Comparison of ENCODE assay signal across 10 cellular contexts in the genomic region with DNA sequence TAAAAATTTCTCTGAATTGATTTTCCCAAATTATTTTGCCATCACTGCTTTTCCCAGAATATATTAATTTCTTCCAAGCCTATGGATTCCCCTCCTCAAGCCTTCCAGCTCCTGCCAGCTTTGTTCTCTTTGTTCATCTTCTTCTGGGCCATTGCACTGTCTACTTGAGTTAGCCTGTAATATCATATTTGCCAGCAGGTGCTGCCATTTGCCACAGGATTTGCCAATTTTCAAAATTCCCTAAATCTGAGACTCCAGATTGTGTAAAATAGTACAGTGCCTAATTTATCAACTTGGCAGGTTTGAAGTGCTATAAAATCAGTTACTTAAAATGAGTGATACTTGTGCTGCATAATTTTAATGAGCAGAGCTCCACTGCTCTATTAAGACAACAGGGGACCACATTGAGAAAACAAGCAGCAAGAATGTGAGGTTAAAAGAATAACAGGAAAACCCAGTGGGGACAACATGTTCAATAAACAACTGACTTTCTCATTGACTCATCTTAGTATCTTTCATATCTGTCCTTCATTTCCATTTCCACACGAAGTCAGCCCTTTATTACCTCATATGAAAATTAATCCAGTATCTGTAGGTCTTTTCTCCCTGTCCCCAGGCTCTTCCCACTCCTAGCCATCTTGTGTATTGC.
A peak's percentile ranks its signal among the peaks of the same experiment; 100 is the strongest.
DNase-seq lines count a peak whose midpoint lies in the region; TF ChIP-seq lines count a peak whose summit lies in the region.
"Had no signal": no experiment of that assay in that cellular context is flagged by ENCODE, and none has a peak within 500 bp of the region (broad histone marks: within the 10 kb centered on the region; RNA-seq: fewer than 3 reads in every experiment).

No MANE protein-coding gene starts in this region.

- TF ChIP-seq CTCF in Caco-2 (IDR thresholded peaks at IDR 0.05; ENCODE audit: insufficient read depth in 1 of 2, low read depth in 1 of 2, low read length in 1 of 2, severe bottlenecking in 1 of 2, unreplicated experiment in 1 of 2) (peak; percentile 35 to 43), astrocyte of the cerebellum (IDR thresholded peaks at IDR 0.05; ENCODE audit: low read depth, low read length, missing control alignments) (peak; percentile 44), liver (IDR thresholded peaks at IDR 0.05; ENCODE audit: low read depth, low read length, missing input control) (peak; percentile 81)

- no peaks in the 10 kb centered on the region for H3K9me3 Mint-ChIP-seq in Caco-2 (ENCODE audit: unreplicated experiment)
- H3K9me3 Mint-ChIP-seq: central memory CD8-positive, alpha-beta T cell had no signal

- H3K36me3 ChIP-seq in Caco-2 (ENCODE audit: control insufficient read depth, insufficient read depth, low read length), result no peaks in the 10 kb centered on the region
- H3K36me3 ChIP-seq in liver (ENCODE audit: control insufficient read depth in 4 of 4, insufficient read depth in 3 of 4, low read depth in 1 of 4, low read length in 3 of 4), result no peaks in the 10 kb centered on the region

- CTCF ChIA-PET in Caco-2 (lab: Charles Lee), result no interaction called here

- peak; percentile 47 for TF ChIP-seq RAD21 in Ishikawa (IDR thresholded peaks at IDR 0.05; ENCODE audit: low read depth)
- TF ChIP-seq RAD21 in liver (IDR thresholded peaks at IDR 0.05), result peak; percentile 90 to 93

- H3K4me3 ChIP-seq in Caco-2 (ENCODE audit: low read depth, low read length) (no peak overlapping the region), astrocyte of the cerebellum (ENCODE audit: low read depth, low read length) (no peak overlapping the region), liver (ENCODE audit: low read depth in 1 of 3, low read length in 3 of 3) (no peak overlapping the region)

- in situ Hi-C loops in astrocyte of the cerebellum (cut with HindIII; ENCODE audit: low sequenced_read_pairs), result no loop called here

- H3K9me3 ChIP-seq in Caco-2 (no peaks in the 10 kb centered on the region), liver (ENCODE audit: control insufficient read depth in 4 of 4, low read length in 3 of 4) (no peaks in the 10 kb centered on the region)

- no peaks in the 10 kb centered on the region for H3K27me3 Mint-ChIP-seq in Caco-2 (ENCODE audit: insufficient read depth, unreplicated experiment)
- H3K27me3 Mint-ChIP-seq: central memory CD8-positive, alpha-beta T cell; T-helper 17 cell had no signal

- WGBS in liver, result 37% methylated on average over 1 of the region's 1 CpG

- no peak overlapping the region for H3K4me3 Mint-ChIP-seq in Caco-2 (ENCODE audit: unreplicated experiment)
- H3K4me3 Mint-ChIP-seq: central memory CD8-positive, alpha-beta T cell; T-helper 17 cell had no signal

- H3K36me3 Mint-ChIP-seq in Caco-2 (ENCODE audit: insufficient read depth, unreplicated experiment), result no peaks in the 10 kb centered on the region

- BruUV-seq in Caco-2 (replicated peaks; lab: Mats Ljungman, UMichigan), result no TSS peak

- TF ChIP-seq EP300 in Ishikawa (IDR thresholded peaks at IDR 0.05; ENCODE audit: borderline replicate concordance), result no peak

- H3K4me1 ChIP-seq in Caco-2 (no peaks in the 10 kb centered on the region), liver (ENCODE audit: control insufficient read depth in 4 of 4, insufficient read depth in 4 of 4, low read length in 3 of 4) (peaks cover 0 to 27% (median 11%) of the 10 kb centered on the region in 4 donors)

- POLR2A ChIA-PET in Caco-2 (lab: Charles Lee), result no interaction called here

- H3K27ac Mint-ChIP-seq in Caco-2 (ENCODE audit: unreplicated experiment), result no peak overlapping the region
- H3K27ac Mint-ChIP-seq: T-helper 17 cell had no signal

- DNase-seq in Caco-2 (peak in 1 of 2 experiments; percentile 4), astrocyte of the cerebellum (ENCODE audit: low read depth) (no peak), inferior parietal cortex (ENCODE audit: extremely low spot score) (no peak), middle frontal gyrus (ENCODE audit: extremely low spot score, low spot score) (no peak), OCI-M2 (lab: John Stamatoyannopoulos, UW; ENCODE audit: unreplicated experiment) (no peak)
- no peak for DNase-seq in activated CD4-positive, alpha-beta T cell treated with anti-CD3 and anti-CD28 coated beads, Interleukin-2, amount 50 U/mL, for 1 hour
- DNase-seq: T-helper 17 cell had no signal

- H3K27me3 ChIP-seq in Caco-2 (replicated peaks; ENCODE audit: control insufficient read depth, insufficient read depth, low read length) (no peaks in the 10 kb centered on the region), liver (ENCODE audit: control insufficient read depth in 4 of 4, insufficient read depth in 4 of 4, low read length in 3 of 4) (no peaks in the 10 kb centered on the region)

- no peak overlapping the region for H3K9ac ChIP-seq in liver (ENCODE audit: low read depth in 1 of 2, low read length in 2 of 2)

- intact Hi-C loops in Caco-2 (cut with micrococcal nuclease; ENCODE audit: unreplicated experiment), result loop anchor here (10.0 kb wide), 1 partner anchor 263 kb away; no protein-coding TSS in a partner anchor

- H3K27ac ChIP-seq in liver (ENCODE audit: low read depth in 1 of 2, low read length in 2 of 2), result no peak overlapping the region

- H3K4me1 Mint-ChIP-seq in Caco-2 (ENCODE audit: low read depth, unreplicated experiment), result no peaks in the 10 kb centered on the region
- H3K4me1 Mint-ChIP-seq: central memory CD8-positive, alpha-beta T cell had no signal

TF ChIP-seq in Ishikawa, 13 proteins besides CTCF, POLR2A, EP300 and RAD21 (continues in another document):
- no peak for TF ChIP-seq TCF12 (IDR thresholded peaks at IDR 0.05; ENCODE audit: low read depth)
- TF ChIP-seq TEAD4 (IDR thresholded peaks at IDR 0.05), result no peak
- TF ChIP-seq CEBPB (IDR thresholded peaks at IDR 0.05), result no peak
- no peak for TF ChIP-seq CREB1 (IDR thresholded peaks at IDR 0.05; ENCODE audit: low read depth)
- TF ChIP-seq, protein P1, sequence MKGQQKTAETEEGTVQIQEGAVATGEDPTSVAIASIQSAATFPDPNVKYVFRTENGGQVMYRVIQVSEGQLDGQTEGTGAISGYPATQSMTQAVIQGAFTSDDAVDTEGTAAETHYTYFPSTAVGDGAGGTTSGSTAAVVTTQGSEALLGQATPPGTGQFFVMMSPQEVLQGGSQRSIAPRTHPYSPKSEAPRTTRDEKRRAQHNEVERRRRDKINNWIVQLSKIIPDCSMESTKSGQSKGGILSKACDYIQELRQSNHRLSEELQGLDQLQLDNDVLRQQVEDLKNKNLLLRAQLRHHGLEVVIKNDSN (IDR thresholded peaks at IDR 0.05), result no peak

TF ChIP-seq in liver, 16 proteins besides CTCF, POLR2A, EP300 and RAD21 (continues in another document):
- TF ChIP-seq, protein P2, sequence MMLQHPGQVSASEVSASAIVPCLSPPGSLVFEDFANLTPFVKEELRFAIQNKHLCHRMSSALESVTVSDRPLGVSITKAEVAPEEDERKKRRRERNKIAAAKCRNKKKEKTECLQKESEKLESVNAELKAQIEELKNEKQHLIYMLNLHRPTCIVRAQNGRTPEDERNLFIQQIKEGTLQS (IDR thresholded peaks at IDR 0.05), result no peak
- no peak for TF ChIP-seq RXRA (IDR thresholded peaks at IDR 0.05)
- TF ChIP-seq, protein P3, sequence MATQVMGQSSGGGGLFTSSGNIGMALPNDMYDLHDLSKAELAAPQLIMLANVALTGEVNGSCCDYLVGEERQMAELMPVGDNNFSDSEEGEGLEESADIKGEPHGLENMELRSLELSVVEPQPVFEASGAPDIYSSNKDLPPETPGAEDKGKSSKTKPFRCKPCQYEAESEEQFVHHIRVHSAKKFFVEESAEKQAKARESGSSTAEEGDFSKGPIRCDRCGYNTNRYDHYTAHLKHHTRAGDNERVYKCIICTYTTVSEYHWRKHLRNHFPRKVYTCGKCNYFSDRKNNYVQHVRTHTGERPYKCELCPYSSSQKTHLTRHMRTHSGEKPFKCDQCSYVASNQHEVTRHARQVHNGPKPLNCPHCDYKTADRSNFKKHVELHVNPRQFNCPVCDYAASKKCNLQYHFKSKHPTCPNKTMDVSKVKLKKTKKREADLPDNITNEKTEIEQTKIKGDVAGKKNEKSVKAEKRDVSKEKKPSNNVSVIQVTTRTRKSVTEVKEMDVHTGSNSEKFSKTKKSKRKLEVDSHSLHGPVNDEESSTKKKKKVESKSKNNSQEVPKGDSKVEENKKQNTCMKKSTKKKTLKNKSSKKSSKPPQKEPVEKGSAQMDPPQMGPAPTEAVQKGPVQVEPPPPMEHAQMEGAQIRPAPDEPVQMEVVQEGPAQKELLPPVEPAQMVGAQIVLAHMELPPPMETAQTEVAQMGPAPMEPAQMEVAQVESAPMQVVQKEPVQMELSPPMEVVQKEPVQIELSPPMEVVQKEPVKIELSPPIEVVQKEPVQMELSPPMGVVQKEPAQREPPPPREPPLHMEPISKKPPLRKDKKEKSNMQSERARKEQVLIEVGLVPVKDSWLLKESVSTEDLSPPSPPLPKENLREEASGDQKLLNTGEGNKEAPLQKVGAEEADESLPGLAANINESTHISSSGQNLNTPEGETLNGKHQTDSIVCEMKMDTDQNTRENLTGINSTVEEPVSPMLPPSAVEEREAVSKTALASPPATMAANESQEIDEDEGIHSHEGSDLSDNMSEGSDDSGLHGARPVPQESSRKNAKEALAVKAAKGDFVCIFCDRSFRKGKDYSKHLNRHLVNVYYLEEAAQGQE (IDR thresholded peaks at IDR 0.05), result no peak
- TF ChIP-seq TAF1 (conservative IDR thresholded peaks at IDR 0.05), result no peak
- TF ChIP-seq FOXA2 (IDR thresholded peaks at IDR 0.05), result no peak
- no peak for TF ChIP-seq GABPA (IDR thresholded peaks at IDR 0.05 in 1 of 2, conservative IDR thresholded peaks at IDR 0.05 in 1 of 2)
- TF ChIP-seq HNF4A (conservative IDR thresholded peaks at IDR 0.05), result no peak
- no peak for TF ChIP-seq YY1 (IDR thresholded peaks at IDR 0.05)
- TF ChIP-seq NR2F2 (IDR thresholded peaks at IDR 0.05), result no peak
- TF ChIP-seq SP1 (IDR thresholded peaks at IDR 0.05), result no peak
- no peak for TF ChIP-seq HNF4G (IDR thresholded peaks at IDR 0.05)
- TF ChIP-seq, protein P4, sequence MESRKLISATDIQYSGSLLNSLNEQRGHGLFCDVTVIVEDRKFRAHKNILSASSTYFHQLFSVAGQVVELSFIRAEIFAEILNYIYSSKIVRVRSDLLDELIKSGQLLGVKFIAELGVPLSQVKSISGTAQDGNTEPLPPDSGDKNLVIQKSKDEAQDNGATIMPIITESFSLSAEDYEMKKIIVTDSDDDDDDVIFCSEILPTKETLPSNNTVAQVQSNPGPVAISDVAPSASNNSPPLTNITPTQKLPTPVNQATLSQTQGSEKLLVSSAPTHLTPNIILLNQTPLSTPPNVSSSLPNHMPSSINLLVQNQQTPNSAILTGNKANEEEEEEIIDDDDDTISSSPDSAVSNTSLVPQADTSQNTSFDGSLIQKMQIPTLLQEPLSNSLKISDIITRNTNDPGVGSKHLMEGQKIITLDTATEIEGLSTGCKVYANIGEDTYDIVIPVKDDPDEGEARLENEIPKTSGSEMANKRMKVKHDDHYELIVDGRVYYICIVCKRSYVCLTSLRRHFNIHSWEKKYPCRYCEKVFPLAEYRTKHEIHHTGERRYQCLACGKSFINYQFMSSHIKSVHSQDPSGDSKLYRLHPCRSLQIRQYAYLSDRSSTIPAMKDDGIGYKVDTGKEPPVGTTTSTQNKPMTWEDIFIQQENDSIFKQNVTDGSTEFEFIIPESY (IDR thresholded peaks at IDR 0.05), result no peak
